8 cellular contexts compared by ENCODE assay signal in the genomic region with DNA sequence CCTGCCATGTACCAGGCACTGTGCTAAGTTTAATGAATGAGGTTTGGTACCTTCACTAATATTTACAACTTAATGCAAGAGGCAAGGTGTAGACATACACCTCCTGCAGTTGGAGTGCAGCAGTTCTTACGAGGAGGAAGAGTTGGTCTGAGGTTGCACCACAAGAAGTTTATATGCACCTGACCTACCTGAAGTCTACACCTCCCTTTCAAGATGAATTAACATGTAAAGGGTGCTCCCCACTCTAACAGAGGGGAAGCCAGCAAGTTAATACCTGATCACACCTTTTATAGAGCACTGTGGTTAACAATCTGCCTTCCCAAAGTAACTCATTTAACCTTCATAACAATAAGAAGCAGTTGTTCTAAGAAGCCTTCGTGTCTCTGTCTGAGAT.
DNase-seq lines count a peak whose midpoint lies in the region; ATAC-seq and TF ChIP-seq lines count a peak whose summit lies in the region.

No MANE protein-coding gene starts in this region.

- no peaks in the 10 kb centered on the region for H3K27me3 ChIP-seq in lower lobe of right lung (ENCODE audit: low read depth)

- H3K36me3 Mint-ChIP-seq in activated naive CD8-positive, alpha-beta T cell treated with anti-CD3 and anti-CD28 coated beads for 36 hours: peaks cover 1% of the 10 kb centered on the region

- DNase-seq in AG09309 (ENCODE audit: low read depth): no peak
- DNase-seq in activated naive CD8-positive, alpha-beta T cell treated with anti-CD3 and anti-CD28 coated beads for 36 hours: no peak
- DNase-seq in lower lobe of right lung: no peak
- no peak for DNase-seq in GOT3 (lab: John Stamatoyannopoulos, UW)
- DNase-seq in NCI-H1092 (lab: John Stamatoyannopoulos, UW): no peak

- intact Hi-C loops in lower lobe of right lung (cut with DNase I): no loop called here

- peak overlapping the region; percentile 91 for H3K27ac Mint-ChIP-seq in activated naive CD8-positive, alpha-beta T cell treated with anti-CD3 and anti-CD28 coated beads for 36 hours

- no peaks in the 10 kb centered on the region for H3K27me3 Mint-ChIP-seq in activated naive CD8-positive, alpha-beta T cell treated with anti-CD3 and anti-CD28 coated beads for 36 hours

- no peaks in the 10 kb centered on the region for H3K36me3 ChIP-seq in lower lobe of right lung

- peak overlapping the region; percentile 94 for H3K4me3 ChIP-seq in AG09309 (ENCODE audit: control insufficient read depth, low read depth, low read length)
- peak overlapping the region; percentile 74 for H3K4me3 ChIP-seq in lower lobe of right lung

- H3K9me3 ChIP-seq in lower lobe of right lung: no peaks in the 10 kb centered on the region

- H3K9me3 Mint-ChIP-seq in activated naive CD8-positive, alpha-beta T cell treated with anti-CD3 and anti-CD28 coated beads for 36 hours: peaks cover 3% of the 10 kb centered on the region

- peak overlapping the region; percentile 94 for H3K4me3 Mint-ChIP-seq in activated naive CD8-positive, alpha-beta T cell treated with anti-CD3 and anti-CD28 coated beads for 36 hours

- peak overlapping the region; percentile 88 for H3K27ac ChIP-seq in lower lobe of right lung

- ATAC-seq in GM21529 (IDR thresholded peaks at IDR 0.05; ENCODE audit: unreplicated experiment) (peak; percentile 8), lower lobe of right lung (no peak), GM19397 (IDR thresholded peaks at IDR 0.05; ENCODE audit: unreplicated experiment) (no peak), GM18870 (IDR thresholded peaks at IDR 0.05; ENCODE audit: unreplicated experiment) (no peak)

- peaks cover 40% of the 10 kb centered on the region for H3K4me1 ChIP-seq in lower lobe of right lung

- TF ChIP-seq CTCF in AG09309 (IDR thresholded peaks at IDR 0.05; ENCODE audit: control insufficient read depth, insufficient read depth, low read depth, low read length, missing control alignments) (no peak), lower lobe of right lung (IDR thresholded peaks at IDR 0.05) (no peak)

- H3K4me1 Mint-ChIP-seq in activated naive CD8-positive, alpha-beta T cell treated with anti-CD3 and anti-CD28 coated beads for 36 hours: peaks cover 24% of the 10 kb centered on the region
